8 cellular contexts compared by ENCODE assay signal in the genomic region with DNA sequence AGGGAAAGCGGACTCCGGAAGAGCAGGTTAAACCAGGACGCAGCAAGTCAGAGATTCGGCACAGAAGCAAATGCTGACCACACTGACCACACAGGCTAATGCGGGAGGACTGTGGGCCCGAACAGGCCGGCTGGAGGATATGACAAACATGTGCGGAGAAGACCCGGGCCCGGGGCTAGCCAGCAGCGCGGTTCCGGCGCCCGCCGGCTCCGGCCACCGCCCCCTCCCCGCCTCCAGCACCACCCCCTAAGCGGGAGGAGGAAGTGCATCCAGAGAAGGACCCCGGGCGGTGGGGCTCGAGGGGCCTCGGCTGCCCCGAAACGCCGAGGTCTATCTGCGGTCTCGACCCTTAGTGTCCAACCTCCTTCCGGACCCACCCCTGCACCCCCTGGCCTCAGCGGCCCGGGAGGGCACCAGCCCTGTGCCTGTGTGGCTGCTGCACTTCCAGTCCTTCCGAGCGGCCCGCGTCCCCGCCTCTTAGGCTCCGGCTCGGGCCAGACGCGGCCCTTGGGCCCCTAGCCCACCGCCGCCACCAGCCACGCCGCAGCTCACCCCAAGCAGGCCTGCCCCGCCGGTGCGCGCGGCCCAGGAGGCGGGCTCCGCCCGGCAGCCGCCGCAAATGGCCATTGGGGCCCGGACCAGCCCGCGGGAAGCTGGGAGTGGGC.
A peak's percentile ranks its signal among the peaks of the same experiment; 100 is the strongest.
DNase-seq lines count a peak whose midpoint lies in the region; ATAC-seq and TF ChIP-seq lines count a peak whose summit lies in the region.

No MANE protein-coding gene starts in this region.

- peak overlapping the region; percentile 92 for H3K9ac ChIP-seq in mucosa of stomach (ENCODE audit: low read length)

- H3K27me3 ChIP-seq in mucosa of stomach (ENCODE audit: control insufficient read depth, insufficient read depth, low read length), result no peaks in the 10 kb centered on the region

- ATAC-seq in HG02870 (IDR thresholded peaks at IDR 0.05; ENCODE audit: unreplicated experiment), result peak; percentile 29
- peak; percentile 48 for ATAC-seq in stimulated activated naive CD8-positive, alpha-beta T cell treated with anti-CD3 and anti-CD28 coated beads, Interleukin-15, amount 100 ng/mL, for 72 hours

- H3K36me3 ChIP-seq in mucosa of stomach (ENCODE audit: control insufficient read depth, insufficient read depth, low read length), result no peaks in the 10 kb centered on the region

- H3K9me3 ChIP-seq in mucosa of stomach (ENCODE audit: control insufficient read depth, low read length), result no peaks in the 10 kb centered on the region

- DNase-seq in NK-92 treated with Interleukin-12 subunit alpha and Interleukin-12 subunit beta, amount 100 ng/mL, for 24 hours (lab: John Stamatoyannopoulos, UW), result peak; percentile 53
- no peak for DNase-seq in NK-92 (lab: John Stamatoyannopoulos, UW; ENCODE audit: unreplicated experiment)
- peak; percentile 78 for DNase-seq in NCI-H510A treated with DMSO at 0.1 percent for 48 hours (lab: John Stamatoyannopoulos, UW)
- DNase-seq in activated T-cell treated with anti-CD3 and anti-CD28 coated beads for 48 hours (ENCODE audit: low read depth), result peak; percentile 37
- DNase-seq in erythroblast (lab: John Stamatoyannopoulos, UW), result peak; percentile 78 to 84
- DNase-seq in stimulated activated naive CD8-positive, alpha-beta T cell treated with anti-CD3 and anti-CD28 coated beads, Interleukin-15, amount 100 ng/mL, for 72 hours, result peak in 1 of 2 donors; percentile 57

- H3K9me3 Mint-ChIP-seq in stimulated activated naive CD8-positive, alpha-beta T cell treated with anti-CD3 and anti-CD28 coated beads, Interleukin-15, amount 100 ng/mL, for 72 hours, result no peaks in the 10 kb centered on the region

- H3K4me3 Mint-ChIP-seq in stimulated activated naive CD8-positive, alpha-beta T cell treated with anti-CD3 and anti-CD28 coated beads, Interleukin-15, amount 100 ng/mL, for 72 hours, result peak overlapping the region; percentile 88 to 97

- peak overlapping the region; percentile 91 to 99 for H3K27ac Mint-ChIP-seq in stimulated activated naive CD8-positive, alpha-beta T cell treated with anti-CD3 and anti-CD28 coated beads, Interleukin-15, amount 100 ng/mL, for 72 hours

- peaks cover 42% of the 10 kb centered on the region for H3K4me1 Mint-ChIP-seq in stimulated activated naive CD8-positive, alpha-beta T cell treated with anti-CD3 and anti-CD28 coated beads, Interleukin-15, amount 100 ng/mL, for 72 hours

- peaks cover 37% of the 10 kb centered on the region for H3K4me1 ChIP-seq in mucosa of stomach (ENCODE audit: control insufficient read depth, insufficient read depth, low read length)

- peak; percentile 58 for TF ChIP-seq POLR2A in erythroblast (IDR thresholded peaks at IDR 0.05; ENCODE audit: low read length)

- H3K4me3 ChIP-seq in mucosa of stomach (ENCODE audit: low read length), result peak overlapping the region; percentile 64

- H3K27me3 Mint-ChIP-seq in stimulated activated naive CD8-positive, alpha-beta T cell treated with anti-CD3 and anti-CD28 coated beads, Interleukin-15, amount 100 ng/mL, for 72 hours, result no peaks in the 10 kb centered on the region
